In the genomic region with DNA sequence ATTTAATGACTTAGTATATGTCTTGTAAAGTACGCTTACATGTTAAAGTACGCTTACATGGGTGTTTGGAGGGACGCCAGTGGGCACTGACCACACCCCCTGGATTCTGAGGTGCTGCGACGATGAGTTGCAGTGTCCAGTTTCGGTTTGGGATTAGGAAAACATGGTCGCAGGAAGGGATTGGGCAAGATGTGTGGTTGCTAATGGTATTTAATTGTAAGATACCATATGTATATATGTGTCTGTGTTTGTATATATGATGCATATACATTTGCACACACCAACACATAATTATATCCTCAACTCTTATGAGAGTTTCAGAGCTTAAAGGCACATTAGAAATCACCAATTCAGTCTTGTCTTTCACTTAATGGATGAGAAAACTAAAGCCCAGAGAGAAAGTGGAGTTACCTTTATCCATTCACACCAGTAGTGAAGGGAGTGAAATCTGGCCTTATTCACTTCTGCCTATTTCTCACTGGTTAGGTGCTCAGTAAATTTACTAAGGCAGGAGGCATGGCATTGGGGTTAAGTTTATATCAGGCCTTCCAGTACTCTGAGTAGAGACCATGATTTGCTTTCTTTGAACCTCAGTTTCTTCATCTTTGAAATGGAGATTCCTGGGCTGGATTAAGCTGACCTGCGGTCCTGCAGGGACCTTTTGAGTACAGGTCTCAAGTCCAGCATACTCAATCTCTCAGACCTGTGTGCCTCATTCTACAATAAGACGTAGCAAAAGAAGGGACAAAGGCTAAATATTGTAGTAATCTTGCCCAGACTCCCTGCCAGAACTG, we compare ENCODE assay signal across 8 cellular contexts. TPM values are rescaled to one million over a fixed set of nuclear protein-coding genes. Genes with fewer than 3 reads are reported as not detected.
DNase-seq lines count a peak whose midpoint lies in the region; ATAC-seq, FAIRE-seq and TF ChIP-seq lines count a peak whose summit lies in the region.

No MANE protein-coding gene starts in this region.

- intact Hi-C loops in A673 (cut with micrococcal nuclease; ENCODE audit: unreplicated experiment): no loop called here
- intact Hi-C loops in K562 (cut with micrococcal nuclease): loop anchor here (5.0 kb wide), 1 partner anchor 1285 kb away; the partner anchor contains the start of gene KCTD3

- POLR2A ChIA-PET in A673 (lab: Charles Lee; ENCODE audit: low non-redundant PET): no interaction called here
- POLR2A ChIA-PET in K562 (lab: Yijun Ruan, JAX): interaction anchor here (2.0 kb wide), 1 partner anchor 9 kb away, joined by 5 read pairs; no protein-coding TSS in a partner anchor

- TF ChIP-seq RAD21 in K562 (CRISPR knock-in tag; conservative IDR thresholded peaks at IDR 0.05 in 1 of 2, IDR thresholded peaks at IDR 0.05 in 1 of 2): no peak

- H3K4me3 ChIP-seq in A673 (ENCODE audit: low read depth, low read length, poor library complexity, severe bottlenecking) (peak overlapping the region; percentile 89), K562 (peak overlapping the region; percentile 81)

- no peaks in the 10 kb centered on the region for H3K9me3 ChIP-seq in A673 (ENCODE audit: low read depth, low read length, poor library complexity, severe bottlenecking)
- H3K9me3 ChIP-seq in K562 (replicated peaks; ENCODE audit: control insufficient read depth, insufficient read depth, low read depth, low read length): no peaks in the 10 kb centered on the region

- DNase-seq in A673 (ENCODE audit: low spot score): peak; percentile 34
- DNase-seq in GM04504 (ENCODE audit: low read depth): peak; percentile 23
- DNase-seq in NCI-H2029 treated with DMSO at 0.1 percent for 48 hours (lab: John Stamatoyannopoulos, UW): peak; percentile 24
- DNase-seq in K562 (ENCODE audit: extremely low read depth in 1 of 4, low spot score in 3 of 4): peak; percentile 42 to 72 (median 47)
- DNase-seq in iris pigment epithelial cell (ENCODE audit: low read depth): peak; percentile 50
- no peak for DNase-seq in stimulated activated naive CD8-positive, alpha-beta T cell treated with anti-CD3 and anti-CD28 coated beads, Interleukin-15, amount 100 ng/mL, for 72 hours
- no peak for DNase-seq in stimulated activated CD4-positive, alpha-beta T cell treated with anti-CD3 and anti-CD28 coated beads, Interleukin-4, amount 100 ng/mL, for 4 hours

- peak overlapping the region; percentile 93 for H2AFZ ChIP-seq in K562 (ENCODE audit: low read depth, low read length)

- TF ChIP-seq POLR2A in K562 (conservative IDR thresholded peaks at IDR 0.05): no peak; the same call in 1 of the 2 replicates

- H3K4me1 Mint-ChIP-seq in stimulated activated naive CD8-positive, alpha-beta T cell treated with anti-CD3 and anti-CD28 coated beads, Interleukin-15, amount 100 ng/mL, for 72 hours: peaks cover 46% of the 10 kb centered on the region

- H3K9ac ChIP-seq in K562 (ENCODE audit: insufficient read depth in 1 of 2, low read depth in 2 of 2, low read length in 2 of 2): peak overlapping the region; percentile 77 to 99

- H3K27ac Mint-ChIP-seq in stimulated activated naive CD8-positive, alpha-beta T cell treated with anti-CD3 and anti-CD28 coated beads, Interleukin-15, amount 100 ng/mL, for 72 hours: peak overlapping the region; percentile 58 to 69

- H3K4me2 ChIP-seq in K562 (ENCODE audit: insufficient read depth, low read length): peak overlapping the region; percentile 95

- CTCF ChIA-PET in A673 (lab: Charles Lee): no interaction called here
- CTCF ChIA-PET in K562 (lab: Yijun Ruan, JAX; ENCODE audit: low intra/inter-chr PET ratio): interaction anchor here (0.7 to 1.1 kb wide), 2 partner anchors 47 to 50 kb away, joined by 3 read pairs; no protein-coding TSS in a partner anchor

- no peak for TF ChIP-seq CTCF in A673 (conservative IDR thresholded peaks at IDR 0.05; ENCODE audit: low read depth, low read length)
- TF ChIP-seq CTCF in K562 (IDR thresholded peaks at IDR 0.05 in 2 of 3, conservative IDR thresholded peaks at IDR 0.05 in 1 of 3; ENCODE audit: insufficient read depth in 2 of 3, low read depth in 1 of 3, low read length in 3 of 3): no peak

- no peaks in the 10 kb centered on the region for H3K36me3 ChIP-seq in A673 (ENCODE audit: insufficient read depth, low read length, poor library complexity, severe bottlenecking)
- H3K36me3 ChIP-seq in K562 (ENCODE audit: control insufficient read depth, insufficient read depth, low read length): no peaks in the 10 kb centered on the region

- in situ Hi-C loops in K562 (cut with MboI): no loop called here

- no peak for FAIRE-seq in K562 (lab: Jason Lieb, UNC)

- TF ChIP-seq EP300 in K562 (IDR thresholded peaks at IDR 0.05; ENCODE audit: low read length): no peak

- H3K9me3 Mint-ChIP-seq in stimulated activated naive CD8-positive, alpha-beta T cell treated with anti-CD3 and anti-CD28 coated beads, Interleukin-15, amount 100 ng/mL, for 72 hours: peaks cover 0 to 3% of the 10 kb centered on the region in 2 donors

- ATAC-seq in K562 (peak; percentile 36), HG02840 (IDR thresholded peaks at IDR 0.05; ENCODE audit: low FRiP score, unreplicated experiment) (no peak)
- ATAC-seq in stimulated activated naive CD8-positive, alpha-beta T cell treated with anti-CD3 and anti-CD28 coated beads, Interleukin-15, amount 100 ng/mL, for 72 hours: no peak

- H3K27me3 ChIP-seq in A673 (replicated peaks; ENCODE audit: insufficient read depth, low read depth, low read length, poor library complexity) (no peaks in the 10 kb centered on the region), K562 (ENCODE audit: control insufficient read depth in 2 of 2, insufficient read depth in 2 of 2, low read length in 2 of 2) (no peaks in the 10 kb centered on the region)

- H3K4me1 ChIP-seq in A673 (ENCODE audit: insufficient read depth, low read length, poor library complexity, severe bottlenecking): peaks cover 18% of the 10 kb centered on the region
- peaks cover 14 to 18% of the 10 kb centered on the region in 2 experiments for H3K4me1 ChIP-seq in K562 (replicated peaks in 1 of 2; ENCODE audit: control insufficient read depth in 2 of 2, insufficient read depth in 2 of 2, low read length in 2 of 2)

- H3K27me3 Mint-ChIP-seq in stimulated activated naive CD8-positive, alpha-beta T cell treated with anti-CD3 and anti-CD28 coated beads, Interleukin-15, amount 100 ng/mL, for 72 hours: no peaks in the 10 kb centered on the region

- BruUV-seq in A673 (replicated peaks; lab: Mats Ljungman, UMichigan): no TSS peak
- BruUV-seq in K562 (replicated peaks; lab: Mats Ljungman, UMichigan): TSS peak; percentile 55

- WGBS in K562 (ENCODE audit: insufficient coverage, low coverage, missing lambda C conversion rate): 4% methylated on average over 9 of the region's 9 CpGs

- no peaks in the 10 kb centered on the region for H4K20me1 ChIP-seq in K562 (replicated peaks; ENCODE audit: control insufficient read depth, insufficient read depth, low read length)

- H3K27ac ChIP-seq in A673 (ENCODE audit: low read depth, low read length, poor library complexity, severe bottlenecking) (peak overlapping the region; percentile 85), K562 (ENCODE audit: extremely low read depth, low read depth, low read length) (peak overlapping the region; percentile 92)

- H3K4me3 Mint-ChIP-seq in stimulated activated naive CD8-positive, alpha-beta T cell treated with anti-CD3 and anti-CD28 coated beads, Interleukin-15, amount 100 ng/mL, for 72 hours: peak overlapping the region; percentile 86 to 93

- H3K9me1 ChIP-seq in K562 (ENCODE audit: control insufficient read depth, insufficient read depth, low read length): no peaks in the 10 kb centered on the region

- peaks cover 47% of the 10 kb centered on the region for H3K79me2 ChIP-seq in K562 (ENCODE audit: control insufficient read depth, insufficient read depth, low read length)

TF ChIP-seq in K562, 482 proteins besides CTCF, POLR2A, EP300 and RAD21 (continues in another document):
- TF ChIP-seq CXXC5 (CRISPR knock-in tag; IDR thresholded peaks at IDR 0.05) (no peak), SMAD1 (IDR thresholded peaks at IDR 0.05; ENCODE audit: low read depth, low read length, partially characterized antibody) (no peak)
- TF ChIP-seq, protein P1, sequence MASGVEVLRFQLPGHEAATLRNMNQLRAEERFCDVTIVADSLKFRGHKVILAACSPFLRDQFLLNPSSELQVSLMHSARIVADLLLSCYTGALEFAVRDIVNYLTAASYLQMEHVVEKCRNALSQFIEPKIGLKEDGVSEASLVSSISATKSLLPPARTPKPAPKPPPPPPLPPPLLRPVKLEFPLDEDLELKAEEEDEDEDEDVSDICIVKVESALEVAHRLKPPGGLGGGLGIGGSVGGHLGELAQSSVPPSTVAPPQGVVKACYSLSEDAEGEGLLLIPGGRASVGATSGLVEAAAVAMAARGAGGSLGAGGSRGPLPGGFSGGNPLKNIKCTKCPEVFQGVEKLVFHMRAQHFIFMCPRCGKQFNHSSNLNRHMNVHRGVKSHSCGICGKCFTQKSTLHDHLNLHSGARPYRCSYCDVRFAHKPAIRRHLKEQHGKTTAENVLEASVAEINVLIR (CRISPR knock-in tag; IDR thresholded peaks at IDR 0.05): no peak

RNA-seq across cellular contexts. Expression of gene SMYD2, which starts 1.1 kb away (rescaled TPM):
- total RNA-seq in A673 (2021): 24.2 and 25.8 TPM in 2 replicates
- total RNA-seq in K562 (2011; cell fraction: chromatin; rRNA removed; ENCODE audit: low replicate concordance): 31.0 and 35.4 TPM in 2 replicates
- 16.8 and 19.5 TPM in 2 replicates for total RNA-seq in K562 (2011; cell fraction: nucleolus; rRNA removed)
- 26.3 and 36.2 TPM in 2 replicates for total RNA-seq in K562 (2011; cell fraction: nucleoplasm; rRNA removed)
- total RNA-seq in K562 (2014; rRNA removed): 39.9 and 42.7 TPM in 2 replicates
- total RNA-seq in K562 (2014; rRNA removed; fragmentation: Illumina TruSeq; extraction: Trizol): 48.2 and 50.5 TPM in 2 replicates
- 50.2 and 51.6 TPM in 2 replicates for total RNA-seq in K562 (2015; rRNA removed; fragmentation: Illumina TruSeq; extraction: Trizol)
- 33.6 and 36.5 TPM in 2 replicates for total RNA-seq in K562 (2021)
- 59.7 and 81.3 TPM in 2 replicates for polyA plus RNA-seq in K562 (2011; rRNA removed)
- polyA plus RNA-seq in K562 (2011; cell fraction: cytosol; rRNA removed): 24.1 and 32.1 TPM in 2 replicates
- polyA plus RNA-seq in K562 (2011; cell fraction: nucleus; rRNA removed): 74.1 and 86.5 TPM in 2 replicates
- 38.9 and 44.6 TPM in 2 replicates for polyA plus RNA-seq in K562 (2012)
- polyA plus RNA-seq in K562 (2014; fragmentation: Illumina TruSeq; extraction: Trizol): 49.3 and 52.3 TPM in 2 replicates
- 10 to 100 TPM; 13.8 to 16.6 TPM for polyA plus RNA-seq in K562 (2014; fragmentation: Nextera tagmentation; extraction: Ambion mirVana)
- 38.2 and 39.9 TPM in 2 replicates for polyA plus RNA-seq in K562 (2014; rRNA removed)
- 39.9 and 41.4 TPM in 2 replicates for polyA minus RNA-seq in K562 (2011; rRNA and poly(A)+ RNA removed)
- polyA minus RNA-seq in K562 (2011; cell fraction: cytosol; rRNA and poly(A)+ RNA removed): 15.2 and 16.8 TPM in 2 replicates
- 17.0 and 23.4 TPM in 2 replicates for polyA minus RNA-seq in K562 (2011; cell fraction: nucleus; rRNA and poly(A)+ RNA removed)

Comparison
In these comparisons a context has a peak if more than half of its experiments do, and no peak if none do; other contexts are left out.
1. DNase-seq: peak in A673 (single experiment), GM04504 (single experiment), NCI-H2029 treated with DMSO at 0.1 percent for 48 hours (single experiment), K562 (4 of 4) and iris pigment epithelial cell (single experiment); none in stimulated activated naive CD8-positive, alpha-beta T cell treated with anti-CD3 and anti-CD28 coated beads, Interleukin-15, amount 100 ng/mL, for 72 hours (0 of 2) and stimulated activated CD4-positive, alpha-beta T cell treated with anti-CD3 and anti-CD28 coated beads, Interleukin-4, amount 100 ng/mL, for 4 hours (0 of 2).